ENCODE assay signal across 18 cellular contexts in the genomic region with DNA sequence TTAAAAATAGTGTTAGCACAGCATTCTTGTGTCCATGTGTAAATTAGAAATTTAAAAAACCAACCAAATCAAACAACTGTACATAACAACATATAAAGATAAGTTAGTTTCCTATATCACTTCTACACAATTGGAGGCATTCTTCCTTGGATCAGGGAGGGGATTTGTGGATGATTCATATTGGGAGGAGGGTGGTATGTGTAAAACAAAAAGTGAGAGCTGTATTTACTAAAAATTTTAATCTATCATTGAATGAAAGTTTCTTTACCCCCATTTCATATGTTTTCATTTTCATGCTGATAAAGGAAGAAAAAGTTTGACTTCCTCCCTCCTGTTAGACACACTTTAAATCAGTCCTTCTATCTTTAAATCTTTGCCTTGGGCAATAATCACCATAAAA.
A peak's percentile ranks its signal among the peaks of the same experiment; 100 is the strongest.
DNase-seq lines count a peak whose midpoint lies in the region; ATAC-seq, FAIRE-seq and TF ChIP-seq lines count a peak whose summit lies in the region.
"Had no signal": no experiment of that assay in that cellular context is flagged by ENCODE, and none has a peak within 500 bp of the region (broad histone marks: within the 10 kb centered on the region; RNA-seq: fewer than 3 reads in every experiment).

No MANE protein-coding gene starts in this region.

- H3K4me1 Mint-ChIP-seq in activated T-cell treated with anti-CD3 and anti-CD28 coated beads, Interleukin-2, amount 50 U/mL, for 24 hours (ENCODE audit: low read depth) = peaks cover 22% of the 10 kb centered on the region

- H3F3A ChIP-seq in smooth muscle cell (ENCODE audit: low read depth) = no peaks in the 10 kb centered on the region

- in situ Hi-C loops in mammary epithelial cell (cut with MboI; ENCODE audit: low sequenced_read_pairs in 2 of 2) = no loop called here

- ATAC-seq in pancreas = no peak
- ATAC-seq: natural killer cell treated with Interleukin-12 subunit alpha and Interleukin-12 subunit beta and Interleukin-15 and Interleukin-18, amount 100 ng/mL, for 72 hours; Right ventricle myocardium inferior had no signal

- no peaks in the 10 kb centered on the region for H3K36me3 Mint-ChIP-seq in activated T-cell treated with anti-CD3 and anti-CD28 coated beads, Interleukin-2, amount 50 U/mL, for 24 hours (ENCODE audit: low read depth)

- no peak overlapping the region for H3K4me3 ChIP-seq in mammary epithelial cell (replicated peaks in 1 of 3; ENCODE audit: insufficient read depth in 1 of 3, low read depth in 2 of 3, low read length in 3 of 3)
- no peak overlapping the region for H3K4me3 ChIP-seq in smooth muscle cell
- no peak overlapping the region for H3K4me3 ChIP-seq in hepatocyte
- no peak overlapping the region for H3K4me3 ChIP-seq in pancreas
- H3K4me3 ChIP-seq: testis had no signal

- H3K36me3 ChIP-seq in mammary epithelial cell (ENCODE audit: insufficient read depth, low read length) (no peaks in the 10 kb centered on the region), smooth muscle cell (ENCODE audit: low read depth) (no peaks in the 10 kb centered on the region), hepatocyte (replicated peaks; ENCODE audit: insufficient read depth, low read depth) (no peaks in the 10 kb centered on the region), pancreas (no peaks in the 10 kb centered on the region)

- no peak for FAIRE-seq in pancreas (lab: Jason Lieb, UNC)

- dilution Hi-C loops in mammary epithelial cell (cut with HindIII; ENCODE audit: low sequenced_read_pairs) = no loop called here

- H3K9me3 ChIP-seq in mammary epithelial cell (replicated peaks; ENCODE audit: insufficient read depth, low read length) = peaks cover 11% of the 10 kb centered on the region
- H3K9me3 ChIP-seq in smooth muscle cell (replicated peaks; ENCODE audit: low read depth) = no peaks in the 10 kb centered on the region
- H3K9me3 ChIP-seq in hepatocyte (ENCODE audit: low read depth) = no peaks in the 10 kb centered on the region
- no peaks in the 10 kb centered on the region for H3K9me3 ChIP-seq in pancreas
- H3K9me3 ChIP-seq: testis had no signal

- H3K9ac ChIP-seq in mammary epithelial cell (ENCODE audit: insufficient read depth, low read length) = no peak overlapping the region
- H3K9ac ChIP-seq in smooth muscle cell (ENCODE audit: low read depth) = peak overlapping the region; percentile 45

- H3K79me2 ChIP-seq in mammary epithelial cell (ENCODE audit: insufficient read depth, low read length) (no peaks in the 10 kb centered on the region), smooth muscle cell (ENCODE audit: low read depth) (no peaks in the 10 kb centered on the region), hepatocyte (no peaks in the 10 kb centered on the region)

- H3K27ac Mint-ChIP-seq in activated T-cell treated with anti-CD3 and anti-CD28 coated beads, Interleukin-2, amount 50 U/mL, for 24 hours = peak overlapping the region; percentile 89
- H3K27ac Mint-ChIP-seq: activated CD4-positive, alpha-beta T cell treated with anti-CD3 and anti-CD28 coated beads, Interleukin-2, amount 10 ng/mL, durations not matched to agents 7 days and 5 days; natural killer cell treated with Interleukin-12 subunit alpha and Interleukin-12 subunit beta and Interleukin-15 and Interleukin-18, amount 100 ng/mL, for 72 hours had no signal

- intact Hi-C loops in mammary epithelial cell (cut with micrococcal nuclease) (no loop called here), pancreas (cut with DNase I) (no loop called here)

- H4K20me1 ChIP-seq in mammary epithelial cell (ENCODE audit: insufficient read depth, low read length) (no peaks in the 10 kb centered on the region), smooth muscle cell (ENCODE audit: low read depth) (no peaks in the 10 kb centered on the region), hepatocyte (ENCODE audit: insufficient read depth, poor library complexity, severe bottlenecking) (no peaks in the 10 kb centered on the region)

- no peaks in the 10 kb centered on the region for H3K9me2 ChIP-seq in hepatocyte (replicated peaks; ENCODE audit: insufficient read depth)

- H3K4me1 ChIP-seq in mammary epithelial cell (ENCODE audit: insufficient read depth, low read length) (peaks cover 20% of the 10 kb centered on the region), smooth muscle cell (ENCODE audit: low read depth) (no peaks in the 10 kb centered on the region), hepatocyte (ENCODE audit: insufficient read depth) (no peaks in the 10 kb centered on the region), pancreas (no peaks in the 10 kb centered on the region)
- H3K4me1 ChIP-seq: testis had no signal

- H3K27me3 ChIP-seq in mammary epithelial cell (ENCODE audit: insufficient read depth, low read length) = no peaks in the 10 kb centered on the region
- H3K27me3 ChIP-seq in smooth muscle cell (ENCODE audit: low read depth) = no peaks in the 10 kb centered on the region
- H3K27me3 ChIP-seq in hepatocyte = no peaks in the 10 kb centered on the region
- H3K27me3 ChIP-seq in pancreas = no peaks in the 10 kb centered on the region
- H3K27me3 ChIP-seq: testis had no signal

- no TSS peak for BruUV-seq in mammary epithelial cell (replicated peaks; lab: Mats Ljungman, UMichigan)

- TF ChIP-seq CTCF in mammary epithelial cell (conservative IDR thresholded peaks at IDR 0.05 in 1 of 2, IDR thresholded peaks at IDR 0.05 in 1 of 2; ENCODE audit: extremely low read depth in 1 of 2, insufficient read depth in 1 of 2, low read depth in 1 of 2, low read length in 2 of 2) (no peak), smooth muscle cell (IDR thresholded peaks at IDR 0.05; ENCODE audit: borderline replicate concordance, insufficient read depth, poor library complexity, severe bottlenecking) (no peak), hepatocyte (IDR thresholded peaks at IDR 0.05; ENCODE audit: poor library complexity) (no peak), pancreas (IDR thresholded peaks at IDR 0.05) (no peak)

- H3K4me3 Mint-ChIP-seq in activated T-cell treated with anti-CD3 and anti-CD28 coated beads, Interleukin-2, amount 50 U/mL, for 24 hours = no peak overlapping the region
- H3K4me3 Mint-ChIP-seq: activated CD4-positive, alpha-beta T cell treated with anti-CD3 and anti-CD28 coated beads, Interleukin-2, amount 10 ng/mL, durations not matched to agents 7 days and 5 days; activated T-cell treated with anti-CD3 and anti-CD28 coated beads, Interleukin-2, amount 50 U/mL, for 4 hours; natural killer cell treated with Interleukin-12 subunit alpha and Interleukin-12 subunit beta and Interleukin-15 and Interleukin-18, amount 100 ng/mL, for 72 hours had no signal

- peaks cover 16% of the 10 kb centered on the region for H3K27me3 Mint-ChIP-seq in activated T-cell treated with anti-CD3 and anti-CD28 coated beads, Interleukin-2, amount 50 U/mL, for 24 hours
- H3K27me3 Mint-ChIP-seq: activated CD4-positive, alpha-beta T cell treated with anti-CD3 and anti-CD28 coated beads, Interleukin-2, amount 10 ng/mL, durations not matched to agents 7 days and 5 days had no signal

- H2AFZ ChIP-seq in mammary epithelial cell (ENCODE audit: low read depth, low read length) = peak overlapping the region; percentile 16
- H2AFZ ChIP-seq in smooth muscle cell (ENCODE audit: low read depth) = no peak overlapping the region
- H2AFZ ChIP-seq in hepatocyte = no peak overlapping the region

- peak overlapping the region; percentile 55 for H3K27ac ChIP-seq in mammary epithelial cell (ENCODE audit: insufficient read depth, low read depth, low read length)
- peak overlapping the region; percentile 77 for H3K27ac ChIP-seq in smooth muscle cell (ENCODE audit: low read depth)
- H3K27ac ChIP-seq in hepatocyte = no peak overlapping the region
- no peak overlapping the region for H3K27ac ChIP-seq in pancreas
- H3K27ac ChIP-seq: testis had no signal

- no peak for DNase-seq in activated T-cell treated with anti-CD3 and anti-CD28 coated beads, Interleukin-2, amount 50 U/mL, for 24 hours
- DNase-seq in activated T-cell treated with anti-CD3 and anti-CD28 coated beads, Interleukin-2, amount 50 U/mL, for 1 hour = no peak
- DNase-seq in OCI-M1 (lab: John Stamatoyannopoulos, UW) (peak; percentile 43), mammary epithelial cell (peak; percentile 39), smooth muscle cell (lab: John Stamatoyannopoulos, UW; ENCODE audit: unreplicated experiment) (no peak), NCI-H2029 treated with DMSO at 0.1 percent for 48 hours (lab: John Stamatoyannopoulos, UW) (no peak), hepatocyte (ENCODE audit: low spot score) (no peak), pancreas (no peak)
- DNase-seq: activated CD4-positive, alpha-beta T cell treated with anti-CD3 and anti-CD28 coated beads, Interleukin-2, amount 10 ng/mL, durations not matched to agents 7 days and 5 days; activated T-cell treated with anti-CD3 and anti-CD28 coated beads, Interleukin-2, amount 50 U/mL, for 4 hours; COR-L47; NCI-H2081; NCI-H774; retina; T-helper 2 cell; testis had no signal

- CTCF ChIA-PET in mammary epithelial cell (lab: Charles Lee; ENCODE audit: low non-redundant PET) = no interaction called here

- H3K4me2 ChIP-seq in mammary epithelial cell (ENCODE audit: insufficient read depth, low read depth, low read length) (peak overlapping the region; percentile 49), smooth muscle cell (no peak overlapping the region), hepatocyte (no peak overlapping the region)

- H3K9me3 Mint-ChIP-seq in activated T-cell treated with anti-CD3 and anti-CD28 coated beads, Interleukin-2, amount 50 U/mL, for 24 hours = peaks cover 12% of the 10 kb centered on the region

Comparison
In these comparisons a context has a peak if more than half of its experiments do, and no peak if none do; other contexts are left out.
1. DNase-seq: peak in OCI-M1 (single experiment) and mammary epithelial cell (single experiment); none in activated T-cell treated with anti-CD3 and anti-CD28 coated beads, Interleukin-2, amount 50 U/mL, for 24 hours (single experiment), activated T-cell treated with anti-CD3 and anti-CD28 coated beads, Interleukin-2, amount 50 U/mL, for 1 hour (single experiment), smooth muscle cell (single experiment), NCI-H2029 treated with DMSO at 0.1 percent for 48 hours (single experiment), hepatocyte (single experiment) and pancreas (0 of 6).
2. H3K27ac ChIP-seq: peak in mammary epithelial cell (single experiment) and smooth muscle cell (single experiment); none in hepatocyte (single experiment) and pancreas (0 of 4).